In genomic region chr3:133938770-133939495, GRCh38 we compare ENCODE assay signal across 13 cellular contexts. TPM values are rescaled to one million over a fixed set of nuclear protein-coding genes. Genes with fewer than 3 reads are reported as not detected.
DNase-seq lines count a peak whose midpoint lies in the region; ATAC-seq and TF ChIP-seq lines count a peak whose summit lies in the region.
"Had no signal": no experiment of that assay in that cellular context is flagged by ENCODE, and none has a peak within 500 bp of the region (broad histone marks: within the 10 kb centered on the region; RNA-seq: fewer than 3 reads in every experiment).

No MANE protein-coding gene starts in this region.

- peak overlapping the region; percentile 66 for H3K27ac ChIP-seq in angular gyrus (ENCODE audit: low read depth, low read length)
- no peak overlapping the region for H3K27ac ChIP-seq in left ventricle myocardium inferior (replicated peaks)
- H3K27ac ChIP-seq in upper lobe of right lung = no peak overlapping the region
- H3K27ac ChIP-seq: SK-N-MC had no signal

- H3K4me1 ChIP-seq in left ventricle myocardium inferior = peaks cover 25% of the 10 kb centered on the region
- H3K4me1 ChIP-seq in upper lobe of right lung = peaks cover 12% of the 10 kb centered on the region

- peak; percentile 48 for TF ChIP-seq CTCF in left ventricle myocardium inferior (IDR thresholded peaks at IDR 0.05; ENCODE audit: borderline replicate concordance)
- TF ChIP-seq CTCF in upper lobe of right lung (IDR thresholded peaks at IDR 0.05) = no peak
- no peak for TF ChIP-seq CTCF in GM20000 (IDR thresholded peaks at IDR 0.05; ENCODE audit: extremely low read depth, missing control alignments)

- H3K4me3 ChIP-seq in left ventricle myocardium inferior (no peak overlapping the region), upper lobe of right lung (no peak overlapping the region)
- H3K4me3 ChIP-seq: SK-N-MC had no signal

- H3K27me3 ChIP-seq in left ventricle myocardium inferior (ENCODE audit: low read depth) (peaks cover 5% of the 10 kb centered on the region), upper lobe of right lung (no peaks in the 10 kb centered on the region)

- H3K9me3 ChIP-seq in left ventricle myocardium inferior (replicated peaks) = no peaks in the 10 kb centered on the region
- no peaks in the 10 kb centered on the region for H3K9me3 ChIP-seq in upper lobe of right lung

- H3K36me3 ChIP-seq in left ventricle myocardium inferior = no peaks in the 10 kb centered on the region
- no peaks in the 10 kb centered on the region for H3K36me3 ChIP-seq in upper lobe of right lung

- intact Hi-C loops in Right ventricle myocardium superior (cut with DNase I) (no loop called here), Right ventricle myocardium inferior (cut with DNase I) (loop anchor here (1.0 to 10.0 kb wide), 2 partner anchors 100 to 206 kb away; no protein-coding TSS in a partner anchor), left ventricle myocardium inferior (cut with micrococcal nuclease) (loop anchor here (10.0 kb wide), 1 partner anchor 106 kb away; no protein-coding TSS in a partner anchor), upper lobe of right lung (cut with DNase I) (loop anchor here (10.0 kb wide), 1 partner anchor 276 kb away; no protein-coding TSS in a partner anchor)

- ATAC-seq in Right ventricle myocardium superior (ENCODE audit: poor library complexity) (no peak), Right ventricle myocardium inferior (no peak), upper lobe of right lung (no peak), GM18517 (IDR thresholded peaks at IDR 0.05; ENCODE audit: unreplicated experiment) (no peak)

- DNase-seq in Right ventricle myocardium superior = peak; percentile 13
- no peak for DNase-seq in Right ventricle myocardium inferior (ENCODE audit: missing footprints)
- no peak for DNase-seq in left ventricle myocardium inferior
- DNase-seq in ureter (ENCODE audit: low spot score) = peak; percentile 35
- DNase-seq in upper lobe of right lung = no peak
- DNase-seq in GM20000 (ENCODE audit: low spot score) = no peak
- DNase-seq: activated naive CD4-positive, alpha-beta T cell treated with anti-CD3 and anti-CD28 coated beads, Interleukin-2, amount 10 ng/mL, durations not matched to agents 7 days and 5 days; HCEC 1CT; naive B cell; stimulated activated CD4-positive, alpha-beta T cell treated with anti-CD3 and anti-CD28 coated beads, Interleukin-15, amount 100 ng/mL, for 24 hours had no signal

RNA-seq across cellular contexts. Expression of gene RAB6B, which starts 43.3 kb away (rescaled TPM):
- 48.5 TPM for total RNA-seq in Right ventricle myocardium superior
- total RNA-seq in Right ventricle myocardium inferior = 58.8 TPM
- total RNA-seq in left ventricle myocardium inferior = 59.1 TPM
- total RNA-seq in ureter = 8.2 TPM
- total RNA-seq in upper lobe of right lung = 7.4 TPM

Comparison
In these comparisons a context has a peak if more than half of its experiments do, and no peak if none do; other contexts are left out.
1. DNase-seq: peak in Right ventricle myocardium superior (single experiment) and ureter (single experiment); none in Right ventricle myocardium inferior (single experiment), left ventricle myocardium inferior (single experiment), upper lobe of right lung (single experiment) and GM20000 (single experiment).